18 cellular contexts compared by ENCODE assay signal in the genomic region with DNA sequence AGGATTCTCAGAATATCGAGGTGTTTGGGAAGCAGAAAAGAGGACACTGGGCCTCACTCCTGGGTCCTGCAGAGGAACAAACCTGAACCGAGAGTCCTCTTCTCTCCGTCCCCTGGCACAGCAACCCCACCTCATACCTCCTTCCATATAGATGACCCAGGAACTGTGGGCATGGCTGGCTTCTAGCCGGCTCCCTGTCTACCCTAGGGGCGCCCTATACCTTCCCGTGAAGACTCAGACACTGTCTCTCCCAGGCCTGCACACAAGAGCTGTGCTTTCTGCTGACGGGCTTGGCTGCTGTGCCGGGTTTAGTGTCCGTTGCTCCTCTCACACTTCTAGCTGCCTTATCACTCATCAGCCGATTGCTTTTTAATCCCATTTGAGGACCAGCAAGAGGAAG. TPM values are rescaled to one million over a fixed set of nuclear protein-coding genes. Genes with fewer than 3 reads are reported as not detected.
"Had no signal": no experiment of that assay in that cellular context is flagged by ENCODE, and none has a peak within 500 bp of the region (broad histone marks: within the 10 kb centered on the region; RNA-seq: fewer than 3 reads in every experiment).

No MANE protein-coding gene starts in this region.

- H3K4me3 ChIP-seq: adrenal gland, mucosa of descending colon, ovary, upper lobe of right lung had no signal

- H3K9me3 Mint-ChIP-seq: activated CD4-positive, alpha-beta memory T cell treated with anti-CD3 and anti-CD28 coated beads for 36 hours; activated naive CD4-positive, alpha-beta T cell treated with anti-CD3 and anti-CD28 coated beads, Interleukin-2, amount 50 U/mL, for 72 hours; activated T-helper 1 cell treated with anti-CD3 and anti-CD28 coated beads, Interleukin-12 subunit alpha, Interleukin-12 subunit beta, Interleukin-2, Interleukin-4 antibody, amounts not matched to agents 30 ng/mL and 10 ng/mL and 1 ng/mL, durations not matched to agents 14 hours and 24 hours and 36 hours; naive B cell; stimulated activated naive B cell treated with anti-CD40 and anti-IgM and Interleukin-4, amounts not matched to agents 10 μg/mL and 1 μg/mL and 100 μg/mL, for 72 hours had no signal

- H3K27ac Mint-ChIP-seq: activated CD4-positive, alpha-beta memory T cell treated with anti-CD3 and anti-CD28 coated beads for 36 hours; activated CD4-positive, alpha-beta T cell treated with anti-CD3 and anti-CD28 coated beads for 36 hours; activated naive CD4-positive, alpha-beta T cell treated with anti-CD3 and anti-CD28 coated beads, Interleukin-2, amount 50 U/mL, for 72 hours; activated T-helper 1 cell treated with anti-CD3 and anti-CD28 coated beads, Interleukin-12 subunit alpha, Interleukin-12 subunit beta, Interleukin-2, Interleukin-4 antibody, amounts not matched to agents 30 ng/mL and 10 ng/mL and 1 ng/mL, durations not matched to agents 14 hours and 24 hours and 36 hours had no signal

- H3K4me1 Mint-ChIP-seq: activated CD4-positive, alpha-beta T cell treated with anti-CD3 and anti-CD28 coated beads for 36 hours; stimulated activated naive B cell treated with anti-CD40 and anti-IgM and Interleukin-4, amounts not matched to agents 10 μg/mL and 1 μg/mL and 100 μg/mL, for 72 hours had no signal

- DNase-seq: activated CD4-positive, alpha-beta memory T cell treated with anti-CD3 and anti-CD28 coated beads for 36 hours; activated CD4-positive, alpha-beta T cell treated with anti-CD3 and anti-CD28 coated beads for 36 hours; activated gamma-delta T cell treated with Interleukin-2 at 50 U/mL for 16 hours; activated T-cell treated with anti-CD3 and anti-CD28 coated beads for 4 hours; adrenal gland; foreskin melanocyte; mesenchymal stem cell; mucosa of descending colon; naive B cell; ovary; stimulated activated CD4-positive, alpha-beta T cell treated with anti-CD3 and anti-CD28 coated beads, Interleukin-4, amount 100 ng/mL, for 4 hours; stimulated activated naive B cell treated with anti-CD40 and anti-IgM and Interleukin-4, amounts not matched to agents 10 μg/mL and 1 μg/mL and 100 μg/mL, for 72 hours; T-helper 2 cell; upper lobe of right lung had no signal

- ATAC-seq: activated CD4-positive, alpha-beta T cell treated with anti-CD3 and anti-CD28 coated beads for 36 hours; activated naive CD4-positive, alpha-beta T cell treated with anti-CD3 and anti-CD28 coated beads, Interleukin-2, amount 50 U/mL, for 72 hours; mucosa of descending colon; sciatic nerve; stimulated activated naive B cell treated with anti-CD40 and anti-IgM and Interleukin-4, amounts not matched to agents 10 μg/mL and 1 μg/mL and 100 μg/mL, for 72 hours; upper lobe of right lung had no signal

- H3K9me3 ChIP-seq: adrenal gland, mucosa of descending colon, ovary, upper lobe of right lung had no signal

- H3K27me3 ChIP-seq: adrenal gland, ovary, upper lobe of right lung had no signal

- H3K27me3 Mint-ChIP-seq: activated CD4-positive, alpha-beta memory T cell treated with anti-CD3 and anti-CD28 coated beads for 36 hours; activated CD4-positive, alpha-beta T cell treated with anti-CD3 and anti-CD28 coated beads for 36 hours; naive B cell; stimulated activated naive B cell treated with anti-CD40 and anti-IgM and Interleukin-4, amounts not matched to agents 10 μg/mL and 1 μg/mL and 100 μg/mL, for 72 hours had no signal

- H3K27ac ChIP-seq: adrenal gland, ovary, upper lobe of right lung, VCaP had no signal

- H3K4me1 ChIP-seq: upper lobe of right lung had no signal

- H3K36me3 ChIP-seq: ovary had no signal

- H3K4me3 Mint-ChIP-seq: activated CD4-positive, alpha-beta memory T cell treated with anti-CD3 and anti-CD28 coated beads for 36 hours; activated CD4-positive, alpha-beta T cell treated with anti-CD3 and anti-CD28 coated beads for 36 hours; activated T-helper 1 cell treated with anti-CD3 and anti-CD28 coated beads, Interleukin-12 subunit alpha, Interleukin-12 subunit beta, Interleukin-2, Interleukin-4 antibody, amounts not matched to agents 30 ng/mL and 10 ng/mL and 1 ng/mL, durations not matched to agents 14 hours and 24 hours and 36 hours; naive B cell; stimulated activated naive B cell treated with anti-CD40 and anti-IgM and Interleukin-4, amounts not matched to agents 10 μg/mL and 1 μg/mL and 100 μg/mL, for 72 hours had no signal

RNA-seq across cellular contexts. Expression of gene CRISPLD2, which starts 46.5 kb away (rescaled TPM):
- total RNA-seq: activated T-helper 1 cell treated with anti-CD3 and anti-CD28 coated beads, Interleukin-12 subunit alpha, Interleukin-12 subunit beta, Interleukin-2, Interleukin-4 antibody, amounts not matched to agents 30 ng/mL and 10 ng/mL and 1 ng/mL, durations not matched to agents 14 hours and 24 hours and 36 hours had no signal
